19 cellular contexts compared by ENCODE assay signal in genomic region chr14:103641181-103641580, GRCh38. TPM values are rescaled to one million over a fixed set of nuclear protein-coding genes. Genes with fewer than 3 reads are reported as not detected.
DNase-seq lines count a peak whose midpoint lies in the region; ATAC-seq and TF ChIP-seq lines count a peak whose summit lies in the region.
"Had no signal": no experiment of that assay in that cellular context is flagged by ENCODE, and none has a peak within 500 bp of the region (broad histone marks: within the 10 kb centered on the region; RNA-seq: fewer than 3 reads in every experiment).

No MANE protein-coding gene starts in this region.

- DNase-seq in ACHN (peak; percentile 16), LHCN-M2 (ENCODE audit: low read depth) (peak; percentile 83), mammary epithelial cell (peak; percentile 87), kidney epithelial cell (ENCODE audit: low read depth) (peak; percentile 49), testis (no peak)
- DNase-seq: activated CD4-positive, alpha-beta T cell treated with anti-CD3 and anti-CD28 coated beads, Interleukin-2, amount 10 ng/mL, durations not matched to agents 24 days and 14 days; Calu3; islet precursor cell; NCI-H146; NCI-H2227 treated with DMSO at 0.1 percent for 48 hours; NK-92 treated with Interleukin-12 subunit alpha and Interleukin-12 subunit beta, amount 100 ng/mL, for 24 hours; nucleus accumbens; SIG-M5; stimulated activated CD4-positive, alpha-beta T cell treated with anti-CD3 and anti-CD28 coated beads, Interleukin-4, amount 100 ng/mL, for 24 hours; T-helper 9 cell had no signal

- no peak overlapping the region for H3K9ac ChIP-seq in mammary epithelial cell (ENCODE audit: insufficient read depth, low read length)

- ATAC-seq in GM19324 (IDR thresholded peaks at IDR 0.05; ENCODE audit: low FRiP score, unreplicated experiment) (no peak), HG02571 (IDR thresholded peaks at IDR 0.05; ENCODE audit: unreplicated experiment) (no peak), HG03159 (IDR thresholded peaks at IDR 0.05; ENCODE audit: unreplicated experiment) (no peak)

- H3K27me3 ChIP-seq in mammary epithelial cell (ENCODE audit: insufficient read depth, low read length), result no peaks in the 10 kb centered on the region
- no peaks in the 10 kb centered on the region for H3K27me3 ChIP-seq in kidney epithelial cell (ENCODE audit: control insufficient read depth, insufficient read depth, low read length)
- H3K27me3 ChIP-seq in testis, result no peaks in the 10 kb centered on the region
- H3K27me3 ChIP-seq: tibial nerve had no signal

- H3K9me3 ChIP-seq in mammary epithelial cell (replicated peaks; ENCODE audit: insufficient read depth, low read length) (no peaks in the 10 kb centered on the region), testis (no peaks in the 10 kb centered on the region)
- H3K9me3 ChIP-seq: tibial nerve had no signal

- H4K20me1 ChIP-seq in mammary epithelial cell (ENCODE audit: insufficient read depth, low read length), result peaks cover 12% of the 10 kb centered on the region

- H3K27ac ChIP-seq in mammary epithelial cell (ENCODE audit: insufficient read depth, low read depth, low read length) (no peak overlapping the region), testis (no peak overlapping the region)
- H3K27ac ChIP-seq: tibial nerve had no signal

- H2AFZ ChIP-seq in mammary epithelial cell (ENCODE audit: low read depth, low read length), result no peak overlapping the region

- CTCF ChIA-PET in mammary epithelial cell (lab: Charles Lee; ENCODE audit: low non-redundant PET), result no interaction called here

- H3K4me1 ChIP-seq in mammary epithelial cell (ENCODE audit: insufficient read depth, low read length) (peaks cover 10% of the 10 kb centered on the region), testis (no peaks in the 10 kb centered on the region)

- dilution Hi-C loops in mammary epithelial cell (cut with HindIII; ENCODE audit: low sequenced_read_pairs), result no loop called here

- H3K36me3 ChIP-seq in mammary epithelial cell (ENCODE audit: insufficient read depth, low read length), result peaks cover 12% of the 10 kb centered on the region
- no peaks in the 10 kb centered on the region for H3K36me3 ChIP-seq in kidney epithelial cell (ENCODE audit: control insufficient read depth, insufficient read depth, low read length)
- no peaks in the 10 kb centered on the region for H3K36me3 ChIP-seq in testis (ENCODE audit: low read depth, missing control alignments)

- in situ Hi-C loops in ACHN (cut with HindIII; ENCODE audit: low pct_ligation_motif_present, low pct_unique_long_range_greater_than_20kb, low sequenced_read_pairs) (no loop called here), mammary epithelial cell (cut with MboI; ENCODE audit: low sequenced_read_pairs in 2 of 2) (no loop called here)

- no TSS peak for BruUV-seq in mammary epithelial cell (replicated peaks; lab: Mats Ljungman, UMichigan)

- intact Hi-C loops in mammary epithelial cell (cut with micrococcal nuclease), result no loop called here
- intact Hi-C loops in testis (cut with DNase I; ENCODE audit: low total_unique reads), result no loop called here

- no peak overlapping the region for H3K4me2 ChIP-seq in mammary epithelial cell (ENCODE audit: insufficient read depth, low read depth, low read length)

- 43% methylated on average over 3 of the region's 3 CpGs for WGBS in mammary epithelial cell (ENCODE audit: low coverage, missing lambda C conversion rate)
- WGBS in testis, 2 donors, result 81 to 83% methylated on average over 3 of the region's 3 CpGs

- H3K4me3 ChIP-seq in mammary epithelial cell (replicated peaks in 1 of 3; ENCODE audit: insufficient read depth in 1 of 3, low read depth in 2 of 3, low read length in 3 of 3) (no peak overlapping the region), kidney epithelial cell (ENCODE audit: low read depth, low read length) (no peak overlapping the region), testis (no peak overlapping the region)
- H3K4me3 ChIP-seq: tibial nerve had no signal

- H3K79me2 ChIP-seq in mammary epithelial cell (ENCODE audit: insufficient read depth, low read length), result peaks cover 100% of the 10 kb centered on the region

- TF ChIP-seq POLR2A in testis (IDR thresholded peaks at IDR 0.05), result no peak

- TF ChIP-seq CTCF in mammary epithelial cell (conservative IDR thresholded peaks at IDR 0.05 in 1 of 2, IDR thresholded peaks at IDR 0.05 in 1 of 2; ENCODE audit: extremely low read depth in 1 of 2, insufficient read depth in 1 of 2, low read depth in 1 of 2, low read length in 2 of 2) (no peak), kidney epithelial cell (IDR thresholded peaks at IDR 0.05; ENCODE audit: insufficient read depth, low read length, poor library complexity, severe bottlenecking) (no peak), testis (IDR thresholded peaks at IDR 0.05) (no peak)

RNA-seq across cellular contexts. Expression of gene KLC1, which starts 12.2 kb away (rescaled TPM):
- 258 and 283 TPM in 2 replicates for total RNA-seq in LHCN-M2 (2014; rRNA removed)
- polyA plus RNA-seq in LHCN-M2 (2012), result 86.7 TPM
- total RNA-seq in mammary epithelial cell, result 100 to 1,000 TPM; 216 to 237 TPM
- 102 TPM for polyA plus RNA-seq in mammary epithelial cell
- 142 TPM for polyA minus RNA-seq in mammary epithelial cell
- 266 and 280 TPM in 2 replicates for total RNA-seq in kidney epithelial cell
- total RNA-seq in testis, result 100 to 1,000 TPM; 379 to 473 TPM
- polyA plus RNA-seq in testis (ENCODE audit: insufficient read depth, low read depth, low replicate concordance), result 92.9 TPM
